Comparison of ENCODE assay signal across 1 cellular context in genomic region chrX:68751372-68751771, GRCh38.
TF ChIP-seq lines count a peak whose summit lies in the region.

No MANE protein-coding gene starts in this region.

TF ChIP-seq in HepG2, 621 proteins besides CTCF, POLR2A, EP300 and RAD21 (continued from another document):
- TF ChIP-seq ZNF207 (IDR thresholded peaks at IDR 0.05; ENCODE audit: borderline replicate concordance), result no peak
- TF ChIP-seq ERF (CRISPR knock-in tag; IDR thresholded peaks at IDR 0.05), result no peak
- no peak for TF ChIP-seq SOX13 (IDR thresholded peaks at IDR 0.05)
- TF ChIP-seq SOX13 (CRISPR knock-in tag; conservative IDR thresholded peaks at IDR 0.05 in 1 of 2, IDR thresholded peaks at IDR 0.05 in 1 of 2), result peak in 1 of 2 experiments; percentile 79; a peak in 2 of 4 replicates
- 0 out of 2 replicates have a peak, but pooled peaks have one; percentile 25 for TF ChIP-seq GATAD2A (CRISPR knock-in tag; IDR thresholded peaks at IDR 0.05)
- TF ChIP-seq RARA (CRISPR knock-in tag; IDR thresholded peaks at IDR 0.05), result peak; percentile 56; the same call in 1 of the 2 replicates
- TF ChIP-seq FOXA3 (CRISPR knock-in tag; IDR thresholded peaks at IDR 0.05), result peak; percentile 68
- TF ChIP-seq PAXIP1 (CRISPR knock-in tag; conservative IDR thresholded peaks at IDR 0.05), result 0 out of 2 replicates have a peak, but pooled peaks have one; percentile 18
- no peak for TF ChIP-seq FOXA1 (IDR thresholded peaks at IDR 0.05)
- peak; percentile 32; the same call in 1 of the 2 replicates for TF ChIP-seq FOXA1 (CRISPR knock-in tag; IDR thresholded peaks at IDR 0.05)
- TF ChIP-seq PATZ1 (CRISPR knock-in tag; IDR thresholded peaks at IDR 0.05), result peak; percentile 42; the same call in 1 of the 2 replicates
- no peak for TF ChIP-seq ZNF3 (CRISPR knock-in tag; IDR thresholded peaks at IDR 0.05)
- TF ChIP-seq DZIP1 (CRISPR knock-in tag; IDR thresholded peaks at IDR 0.05), result no peak
- TF ChIP-seq ATF1 (CRISPR knock-in tag; IDR thresholded peaks at IDR 0.05), result no peak
- peak; percentile 51 for TF ChIP-seq HNF4A (CRISPR knock-in tag; IDR thresholded peaks at IDR 0.05)
